ENCODE assay signal across 1 cellular context in the genomic region with DNA sequence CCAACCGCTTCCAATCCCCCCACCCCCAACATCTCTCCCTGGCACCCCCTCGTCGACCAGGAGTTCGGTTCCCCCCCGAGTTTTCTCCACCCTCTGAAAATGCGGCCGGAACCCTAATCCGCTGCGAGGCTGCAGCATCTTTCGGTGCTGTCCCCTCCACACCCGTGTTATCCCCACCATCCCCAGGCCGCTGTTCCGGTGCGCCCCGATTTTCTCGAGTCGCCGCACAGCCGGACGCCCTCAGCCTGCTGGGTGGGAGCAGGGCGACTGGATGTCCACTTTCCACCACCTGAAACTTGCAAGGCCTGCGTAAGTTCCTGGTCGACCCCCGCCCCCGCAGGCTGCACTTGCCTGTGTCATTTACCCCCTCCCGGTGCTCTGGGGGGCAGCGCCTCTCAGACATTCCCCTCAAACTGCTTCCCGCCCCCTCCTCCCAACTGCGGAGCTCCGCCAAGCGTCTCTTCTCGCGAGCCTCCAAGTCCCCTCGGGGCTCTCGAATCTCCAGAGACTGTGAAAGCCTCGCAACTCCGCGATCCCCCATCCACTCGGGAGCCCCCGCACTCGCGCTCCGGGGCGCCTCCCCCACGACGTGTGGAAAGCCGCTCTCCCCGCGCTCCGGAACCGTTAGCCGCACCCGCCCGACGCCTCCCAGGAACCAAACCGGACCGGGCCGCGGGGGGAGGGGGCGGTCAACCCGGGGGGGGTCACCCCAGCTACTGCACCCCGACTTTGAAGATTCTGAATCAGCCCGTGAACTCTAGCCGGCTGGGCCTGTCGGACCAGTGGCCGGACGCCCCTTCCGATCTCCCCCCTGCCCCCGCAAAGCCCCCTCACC.
TF ChIP-seq lines count a peak whose summit lies in the region.

No MANE protein-coding gene starts in this region.

TF ChIP-seq in HEK293, 187 proteins besides CTCF, POLR2A, EP300 and RAD21 (continued from another document and continues in another):
- TF ChIP-seq PRDM4 (tag by site-specific recombination; IDR thresholded peaks at IDR 0.05) (no peak), ZNF169 (tag by site-specific recombination; IDR thresholded peaks at IDR 0.05) (no peak), ZNF677 (tag by site-specific recombination; IDR thresholded peaks at IDR 0.05) (no peak), ZBTB11 (tag by site-specific recombination; conservative IDR thresholded peaks at IDR 0.05; ENCODE audit: low read depth) (no peak), BCL11B (tag by site-specific recombination; IDR thresholded peaks at IDR 0.05; ENCODE audit: low read depth) (no peak; the same call in 1 of the 2 replicates), KLF10 (tag by site-specific recombination; IDR thresholded peaks at IDR 0.05) (no peak), ZNF629 (tag by site-specific recombination; IDR thresholded peaks at IDR 0.05) (no peak), ZNF423 (tag by site-specific recombination; IDR thresholded peaks at IDR 0.05) (peak; percentile 75), ZFP69B (tag by site-specific recombination; IDR thresholded peaks at IDR 0.05) (no peak), ZNF777 (tag by site-specific recombination; IDR thresholded peaks at IDR 0.05; ENCODE audit: borderline replicate concordance) (no peak), ZBTB7A (tag by site-specific recombination; IDR thresholded peaks at IDR 0.05; ENCODE audit: low read depth) (peak; percentile 64; the same call in 1 of the 2 replicates), ZNF404 (tag by site-specific recombination; IDR thresholded peaks at IDR 0.05) (no peak), INSM2 (tag by site-specific recombination; IDR thresholded peaks at IDR 0.05) (no peak; the same call in 1 of the 2 replicates), ZNF549 (tag by site-specific recombination; IDR thresholded peaks at IDR 0.05) (no peak), HOXA7 (CRISPR knock-in tag; IDR thresholded peaks at IDR 0.05; ENCODE audit: borderline replicate concordance) (no peak), ZNF184 (tag by site-specific recombination; IDR thresholded peaks at IDR 0.05) (no peak), ZNF433 (tag by site-specific recombination; IDR thresholded peaks at IDR 0.05; ENCODE audit: low read depth) (no peak), ZNF335 (tag by site-specific recombination; conservative IDR thresholded peaks at IDR 0.05) (peak; percentile 22), GLIS2 (tag by site-specific recombination; IDR thresholded peaks at IDR 0.05) (peak; percentile 99), ZNF426 (tag by site-specific recombination; IDR thresholded peaks at IDR 0.05) (no peak), ZNF560 (tag by site-specific recombination; IDR thresholded peaks at IDR 0.05; ENCODE audit: borderline replicate concordance) (no peak), EGR2 (tag by site-specific recombination; IDR thresholded peaks at IDR 0.05; ENCODE audit: low read depth) (peak; percentile 46), ZNF311 (tag by site-specific recombination; IDR thresholded peaks at IDR 0.05; ENCODE audit: borderline replicate concordance) (no peak), ZNF624 (tag by site-specific recombination; IDR thresholded peaks at IDR 0.05) (no peak), ZNF48 (tag by site-specific recombination; IDR thresholded peaks at IDR 0.05) (no peak), ZNF239 (tag by site-specific recombination; IDR thresholded peaks at IDR 0.05) (no peak), ZNF660 (tag by site-specific recombination; IDR thresholded peaks at IDR 0.05) (no peak), ZNF639 (tag by site-specific recombination; IDR thresholded peaks at IDR 0.05) (no peak), ZNF518A (tag by site-specific recombination; conservative IDR thresholded peaks at IDR 0.05; ENCODE audit: low read depth) (no peak), ZNF302 (tag by site-specific recombination; IDR thresholded peaks at IDR 0.05; ENCODE audit: low read depth) (no peak), ZBTB20 (tag by site-specific recombination; IDR thresholded peaks at IDR 0.05) (no peak)
- TF ChIP-seq, protein P1, sequence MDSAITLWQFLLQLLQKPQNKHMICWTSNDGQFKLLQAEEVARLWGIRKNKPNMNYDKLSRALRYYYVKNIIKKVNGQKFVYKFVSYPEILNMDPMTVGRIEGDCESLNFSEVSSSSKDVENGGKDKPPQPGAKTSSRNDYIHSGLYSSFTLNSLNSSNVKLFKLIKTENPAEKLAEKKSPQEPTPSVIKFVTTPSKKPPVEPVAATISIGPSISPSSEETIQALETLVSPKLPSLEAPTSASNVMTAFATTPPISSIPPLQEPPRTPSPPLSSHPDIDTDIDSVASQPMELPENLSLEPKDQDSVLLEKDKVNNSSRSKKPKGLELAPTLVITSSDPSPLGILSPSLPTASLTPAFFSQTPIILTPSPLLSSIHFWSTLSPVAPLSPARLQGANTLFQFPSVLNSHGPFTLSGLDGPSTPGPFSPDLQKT (IDR thresholded peaks at IDR 0.05; ENCODE audit: borderline replicate concordance, low read depth, low read length): no peak
- TF ChIP-seq, protein P2, sequence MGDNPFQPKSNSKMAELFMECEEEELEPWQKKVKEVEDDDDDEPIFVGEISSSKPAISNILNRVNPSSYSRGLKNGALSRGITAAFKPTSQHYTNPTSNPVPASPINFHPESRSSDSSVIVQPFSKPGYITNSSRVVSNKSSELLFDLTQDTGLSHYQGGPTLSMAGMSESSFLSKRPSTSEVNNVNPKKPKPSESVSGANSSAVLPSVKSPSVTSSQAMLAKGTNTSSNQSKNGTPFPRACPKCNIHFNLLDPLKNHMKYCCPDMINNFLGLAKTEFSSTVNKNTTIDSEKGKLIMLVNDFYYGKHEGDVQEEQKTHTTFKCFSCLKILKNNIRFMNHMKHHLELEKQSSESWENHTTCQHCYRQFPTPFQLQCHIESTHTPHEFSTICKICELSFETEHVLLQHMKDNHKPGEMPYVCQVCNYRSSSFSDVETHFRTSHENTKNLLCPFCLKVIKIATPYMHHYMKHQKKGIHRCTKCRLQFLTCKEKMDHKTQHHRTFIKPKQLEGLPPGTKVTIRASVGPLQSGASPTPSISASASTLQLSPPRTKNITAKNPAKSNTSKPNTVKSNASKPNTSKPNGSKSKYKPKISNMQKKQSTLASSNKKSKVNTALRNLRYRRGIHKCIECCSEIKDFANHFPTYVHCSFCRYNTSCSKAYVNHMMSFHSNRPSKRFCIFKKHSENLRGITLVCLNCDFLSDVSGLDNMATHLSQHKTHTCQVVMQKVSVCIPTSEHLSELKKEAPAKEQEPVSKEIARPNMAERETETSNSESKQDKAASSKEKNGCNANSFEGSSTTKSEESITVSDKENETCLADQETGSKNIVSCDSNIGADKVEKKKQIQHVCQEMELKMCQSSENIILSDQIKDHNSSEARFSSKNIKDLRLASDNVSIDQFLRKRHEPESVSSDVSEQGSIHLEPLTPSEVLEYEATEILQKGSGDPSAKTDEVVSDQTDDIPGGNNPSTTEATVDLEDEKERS (tag by site-specific recombination; IDR thresholded peaks at IDR 0.05): no peak
